ENCODE assay signal across 20 cellular contexts in genomic region chr10:89490589-89491335, GRCh38. TPM values are rescaled to one million over a fixed set of nuclear protein-coding genes. Genes with fewer than 3 reads are reported as not detected.
"Had no signal": no experiment of that assay in that cellular context is flagged by ENCODE, and none has a peak within 500 bp of the region (broad histone marks: within the 10 kb centered on the region; RNA-seq: fewer than 3 reads in every experiment).

No MANE protein-coding gene starts in this region.

- H3K9me3 ChIP-seq: mucosa of descending colon, sigmoid colon, stomach, thoracic aorta, upper lobe of right lung had no signal

- H3K4me1 ChIP-seq: stomach, upper lobe of right lung had no signal

- H3K4me3 ChIP-seq: mucosa of descending colon, sigmoid colon, stomach, thoracic aorta, upper lobe of right lung had no signal

- FAIRE-seq: colon had no signal

- H3K9me3 Mint-ChIP-seq: activated CD4-positive, alpha-beta memory T cell treated with anti-CD3 and anti-CD28 coated beads for 36 hours; activated T-cell treated with anti-CD3 and anti-CD28 coated beads, Interleukin-2, amount 50 U/mL, for 4 hours; natural killer cell had no signal

- H3K4me3 Mint-ChIP-seq: activated CD4-positive, alpha-beta memory T cell treated with anti-CD3 and anti-CD28 coated beads for 36 hours; activated CD4-positive, alpha-beta T cell treated with anti-CD3 and anti-CD28 coated beads for 36 hours; activated T-cell treated with anti-CD3 and anti-CD28 coated beads, Interleukin-2, amount 50 U/mL, for 4 hours; natural killer cell; T-helper 17 cell had no signal

- H3K27ac ChIP-seq: stomach, thoracic aorta, upper lobe of right lung, WERI-Rb-1 had no signal

- H3K36me3 ChIP-seq: sigmoid colon, stomach, thoracic aorta, upper lobe of right lung, WERI-Rb-1 had no signal

- H3K4me1 Mint-ChIP-seq: activated CD4-positive, alpha-beta T cell treated with anti-CD3 and anti-CD28 coated beads for 36 hours; natural killer cell; T-helper 17 cell had no signal

- H3K36me3 Mint-ChIP-seq: activated CD4-positive, alpha-beta memory T cell treated with anti-CD3 and anti-CD28 coated beads for 36 hours; natural killer cell had no signal

- H3K27me3 ChIP-seq: sigmoid colon, stomach, upper lobe of right lung had no signal

- ATAC-seq: activated CD4-positive, alpha-beta T cell treated with anti-CD3 and anti-CD28 coated beads for 36 hours; activated T-cell treated with anti-CD3 and anti-CD28 coated beads, Interleukin-2, amount 50 U/mL, for 4 hours; esophagus mucosa; left cardiac atrium; mucosa of descending colon; natural killer cell; T-helper 17 cell; upper lobe of right lung had no signal

- DNase-seq: activated CD4-positive, alpha-beta memory T cell treated with anti-CD3 and anti-CD28 coated beads for 36 hours; activated CD4-positive, alpha-beta T cell treated with anti-CD3 and anti-CD28 coated beads for 36 hours; activated effector memory CD4-positive, alpha-beta T cell treated with Interleukin-2 at 50 U/mL for 16 hours; activated naive CD4-positive, alpha-beta T cell treated with anti-CD3 and anti-CD28 coated beads, Interleukin-2, amount 50 U/mL, for 16 hours; activated T-cell treated with anti-CD3 and anti-CD28 coated beads, Interleukin-2, amount 50 U/mL, for 4 hours; hippocampal formation; left cardiac atrium; mammary epithelial cell; mucosa of descending colon; natural killer cell; sigmoid colon; stimulated activated CD4-positive, alpha-beta T cell treated with anti-CD3 and anti-CD28 coated beads, Interleukin-12 subunit alpha, Interleukin-12 subunit beta, amount 100 ng/mL, for 4 hours; stimulated activated CD4-positive, alpha-beta T cell treated with anti-CD3 and anti-CD28 coated beads, Interleukin-2, amount 100 ng/mL, for 24 hours; stomach; T-helper 17 cell; upper lobe of right lung; WERI-Rb-1 had no signal

- H3K27ac Mint-ChIP-seq: activated CD4-positive, alpha-beta memory T cell treated with anti-CD3 and anti-CD28 coated beads for 36 hours; activated CD4-positive, alpha-beta T cell treated with anti-CD3 and anti-CD28 coated beads for 36 hours; natural killer cell; T-helper 17 cell had no signal

RNA-seq across cellular contexts. Expression of gene SLC16A12, which starts 44.6 kb away (rescaled TPM):
- total RNA-seq: activated CD4-positive, alpha-beta memory T cell treated with anti-CD3 and anti-CD28 coated beads for 36 hours; activated CD4-positive, alpha-beta T cell treated with anti-CD3 and anti-CD28 coated beads for 36 hours; activated T-cell treated with anti-CD3 and anti-CD28 coated beads, Interleukin-2, amount 50 U/mL, for 4 hours; natural killer cell; T-helper 17 cell had no signal
